In the genomic region with DNA sequence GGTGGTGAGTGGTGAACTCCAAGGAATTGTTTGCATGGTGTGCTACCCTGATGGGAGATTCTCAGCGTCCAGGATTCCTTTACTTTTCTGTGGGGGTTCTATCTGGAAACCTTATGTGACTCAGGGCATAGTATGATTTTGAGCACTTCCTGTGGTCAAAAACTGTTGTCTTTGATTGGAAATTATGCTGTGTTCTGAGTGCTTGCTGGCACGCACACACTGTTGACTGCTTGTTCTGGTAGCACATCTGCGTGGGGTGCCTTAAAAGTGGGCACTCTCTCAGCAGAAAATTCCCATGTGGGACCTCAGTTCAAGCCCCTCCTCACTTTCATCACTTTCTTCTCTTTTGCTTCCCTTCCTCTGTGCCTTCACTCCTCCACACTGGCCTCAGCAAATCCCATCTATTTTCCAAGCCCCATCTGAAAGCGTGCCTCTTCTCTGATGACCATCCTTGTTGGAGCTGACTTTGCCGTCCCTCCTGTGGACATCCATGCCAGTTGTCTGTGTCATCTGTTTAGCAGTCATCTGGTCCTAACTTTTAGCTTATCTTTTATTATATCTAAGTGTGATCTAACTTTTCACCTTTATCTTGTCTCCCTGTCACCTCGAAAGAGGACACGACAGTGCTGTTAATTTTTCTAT, we compare ENCODE assay signal across 9 cellular contexts. TPM values are rescaled to one million over a fixed set of nuclear protein-coding genes. Genes with fewer than 3 reads are reported as not detected.
DNase-seq lines count a peak whose midpoint lies in the region; ATAC-seq and TF ChIP-seq lines count a peak whose summit lies in the region.
"Had no signal": no experiment of that assay in that cellular context is flagged by ENCODE, and none has a peak within 500 bp of the region (broad histone marks: within the 10 kb centered on the region; RNA-seq: fewer than 3 reads in every experiment).

No MANE protein-coding gene starts in this region.

- H3K36me3 Mint-ChIP-seq in central memory CD8-positive, alpha-beta T cell (ENCODE audit: insufficient read depth) = peaks cover 18% of the 10 kb centered on the region

- no peak for ATAC-seq in central memory CD8-positive, alpha-beta T cell (replicated peaks; ENCODE audit: extremely low read depth, poor library complexity, severe bottlenecking)
- no peak for ATAC-seq in HG02610 (IDR thresholded peaks at IDR 0.05; ENCODE audit: unreplicated experiment)

- H3K9me3 Mint-ChIP-seq in central memory CD8-positive, alpha-beta T cell = no peaks in the 10 kb centered on the region

- POLR2A ChIA-PET in HEK293T (lab: Yijun Ruan, JAX) = no interaction called here

- DNase-seq in ELR (ENCODE audit: low read depth) (peak; percentile 95), NCI-H226 (peak; percentile 82), renal cortical epithelial cell (ENCODE audit: low read depth) (peak; percentile 45), HEK293T (ENCODE audit: extremely low spot score) (no peak), NCI-H2081 (lab: John Stamatoyannopoulos, UW) (no peak)
- no peak for DNase-seq in central memory CD8-positive, alpha-beta T cell (ENCODE audit: low spot score in 2 of 2)
- DNase-seq: NCI-H524 had no signal

- H3K27me3 Mint-ChIP-seq in central memory CD8-positive, alpha-beta T cell = no peaks in the 10 kb centered on the region

- H3K27ac Mint-ChIP-seq in central memory CD8-positive, alpha-beta T cell (ENCODE audit: low read depth) = peak overlapping the region; percentile 91

- CTCF ChIA-PET in HEK293T (lab: Yijun Ruan, JAX) = no interaction called here

- H3K4me1 Mint-ChIP-seq in central memory CD8-positive, alpha-beta T cell = peaks cover 64% of the 10 kb centered on the region

- peak overlapping the region; percentile 39 for H3K4me3 Mint-ChIP-seq in central memory CD8-positive, alpha-beta T cell

TF ChIP-seq in HEK293T, 16 proteins besides CTCF, POLR2A, EP300 and RAD21:
- no peak for TF ChIP-seq HDGF (IDR thresholded peaks at IDR 0.05; ENCODE audit: borderline replicate concordance)

RNA-seq across cellular contexts. Expression of gene NPAS1, which starts 56.4 kb away (rescaled TPM):
- total RNA-seq in renal cortical epithelial cell = 0.52 and 0.55 TPM in 2 replicates
- total RNA-seq: HT-29 had no signal

Comparison
In these comparisons a context has a peak if more than half of its experiments do, and no peak if none do; other contexts are left out.
1. DNase-seq: peak in ELR (single experiment), NCI-H226 (single experiment) and renal cortical epithelial cell (single experiment); none in central memory CD8-positive, alpha-beta T cell (0 of 2), HEK293T (single experiment) and NCI-H2081 (0 of 2).